In the genomic region with DNA sequence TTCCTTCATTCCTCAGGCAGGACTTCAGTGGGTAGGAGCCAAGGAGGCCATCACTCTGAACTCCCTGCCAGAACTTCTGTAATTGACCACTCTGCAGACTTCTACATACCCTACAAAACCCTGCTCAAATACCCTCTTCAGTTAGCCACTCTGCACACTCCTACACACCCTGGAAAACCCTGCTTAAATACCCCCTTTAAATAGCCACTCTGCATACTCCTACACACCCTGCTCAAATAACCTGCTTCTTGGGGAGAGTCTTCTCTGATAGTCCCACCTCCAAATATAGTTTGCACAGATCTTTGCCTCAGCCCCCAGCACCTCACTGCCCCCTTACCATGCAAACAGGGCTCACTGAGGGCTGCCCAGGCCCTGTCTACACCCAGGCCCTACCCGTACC, we compare ENCODE assay signal across 25 cellular contexts. TPM values are rescaled to one million over a fixed set of nuclear protein-coding genes. Genes with fewer than 3 reads are reported as not detected.
DNase-seq lines count a peak whose midpoint lies in the region; ATAC-seq and TF ChIP-seq lines count a peak whose summit lies in the region.
"Had no signal": no experiment of that assay in that cellular context is flagged by ENCODE, and none has a peak within 500 bp of the region (broad histone marks: within the 10 kb centered on the region; RNA-seq: fewer than 3 reads in every experiment).

No MANE protein-coding gene starts in this region.

- no peak overlapping the region for H3K27ac ChIP-seq in upper lobe of left lung
- H3K27ac ChIP-seq: cardiac muscle cell, colonic mucosa, tibial artery had no signal

- DNase-seq in activated naive CD4-positive, alpha-beta T cell treated with anti-CD3 and anti-CD28 coated beads, Interleukin-2, amount 10 ng/mL, durations not matched to agents 7 days and 5 days, result no peak
- no peak for DNase-seq in activated naive CD4-positive, alpha-beta T cell (lab: John Stamatoyannopoulos, UW)
- DNase-seq in activated B cell treated with CpG ODN at 0.5 μM for 24 hours, result no peak
- no peak for DNase-seq in ACHN
- no peak for DNase-seq in upper lobe of left lung
- DNase-seq: Caco-2; colonic mucosa; DMS53; effector CD8-positive, alpha-beta T cell; NCI-H1436; NCI-H2081 treated with DMSO at 0.1 percent for 48 hours; NCI-H226; NCI-H526 treated with DMSO at 0.1 percent for 48 hours; NK-92 treated with Interleukin-12 subunit alpha and Interleukin-12 subunit beta, amount 100 ng/mL, for 24 hours; small intestine; tibial artery had no signal

- no peak for TF ChIP-seq EP300 in upper lobe of left lung (IDR thresholded peaks at IDR 0.05)

- H3K4me3 Mint-ChIP-seq in activated naive CD4-positive, alpha-beta T cell treated with anti-CD3 and anti-CD28 coated beads, Interleukin-2, amount 10 ng/mL, durations not matched to agents 7 days and 5 days, result no peak overlapping the region
- no peak overlapping the region for H3K4me3 Mint-ChIP-seq in activated B cell treated with CpG ODN at 0.5 μM for 24 hours
- H3K4me3 Mint-ChIP-seq: activated CD4-positive, alpha-beta T cell treated with anti-CD3 and anti-CD28 coated beads for 36 hours; activated naive CD8-positive, alpha-beta T cell treated with anti-CD3 and anti-CD28 coated beads, Interleukin-2, amount 10 ng/mL, durations not matched to agents 7 days and 5 days had no signal

- no peaks in the 10 kb centered on the region for H3K27me3 ChIP-seq in upper lobe of left lung
- H3K27me3 ChIP-seq: cardiac muscle cell, colonic mucosa, tibial artery had no signal

- in situ Hi-C loops in ACHN (cut with HindIII; ENCODE audit: low pct_ligation_motif_present, low pct_unique_long_range_greater_than_20kb, low sequenced_read_pairs), result no loop called here

- peaks cover 0 to 3% (median 0%) of the 10 kb centered on the region in 4 donors for H3K4me1 ChIP-seq in upper lobe of left lung
- H3K4me1 ChIP-seq: Caco-2, colonic mucosa, HAP-1 had no signal

- POLR2A ChIA-PET in activated B cell treated with CpG ODN at 0.5 μM for 24 hours (lab: Charles Lee), result interaction anchor here (1.0 kb wide), 1 partner anchor 11 kb away, joined by 3 read pairs; no protein-coding TSS in a partner anchor

- no peaks in the 10 kb centered on the region for H3K9me3 Mint-ChIP-seq in activated naive CD4-positive, alpha-beta T cell treated with anti-CD3 and anti-CD28 coated beads, Interleukin-2, amount 10 ng/mL, durations not matched to agents 7 days and 5 days
- H3K9me3 Mint-ChIP-seq in activated B cell treated with CpG ODN at 0.5 μM for 24 hours, result no peaks in the 10 kb centered on the region
- H3K9me3 Mint-ChIP-seq: activated naive CD8-positive, alpha-beta T cell treated with anti-CD3 and anti-CD28 coated beads, Interleukin-2, amount 10 ng/mL, durations not matched to agents 7 days and 5 days had no signal

- CTCF ChIA-PET in activated naive CD4-positive, alpha-beta T cell treated with anti-CD3 and anti-CD28 coated beads, Interleukin-2, amount 10 ng/mL, durations not matched to agents 7 days and 5 days (lab: Charles Lee), result interaction anchor here (1.1 kb wide), 1 partner anchor 10 kb away, joined by 3 read pairs; no protein-coding TSS in a partner anchor
- CTCF ChIA-PET in activated B cell treated with CpG ODN at 0.5 μM for 24 hours (lab: Charles Lee), result no interaction called here

- no peak overlapping the region for H3K4me3 ChIP-seq in upper lobe of left lung
- H3K4me3 ChIP-seq: cardiac muscle cell, colonic mucosa, HAP-1, tibial artery had no signal

- no peaks in the 10 kb centered on the region for H3K27me3 Mint-ChIP-seq in activated naive CD4-positive, alpha-beta T cell treated with anti-CD3 and anti-CD28 coated beads, Interleukin-2, amount 10 ng/mL, durations not matched to agents 7 days and 5 days
- H3K27me3 Mint-ChIP-seq in activated B cell treated with CpG ODN at 0.5 μM for 24 hours, result no peaks in the 10 kb centered on the region
- H3K27me3 Mint-ChIP-seq: activated CD4-positive, alpha-beta T cell treated with anti-CD3 and anti-CD28 coated beads for 36 hours; activated naive CD8-positive, alpha-beta T cell treated with anti-CD3 and anti-CD28 coated beads, Interleukin-2, amount 10 ng/mL, durations not matched to agents 7 days and 5 days had no signal

- peak overlapping the region; percentile 29 for H3K27ac Mint-ChIP-seq in activated naive CD4-positive, alpha-beta T cell treated with anti-CD3 and anti-CD28 coated beads, Interleukin-2, amount 10 ng/mL, durations not matched to agents 7 days and 5 days
- H3K27ac Mint-ChIP-seq in activated B cell treated with CpG ODN at 0.5 μM for 24 hours, result peak overlapping the region; percentile 14
- H3K27ac Mint-ChIP-seq: activated CD4-positive, alpha-beta T cell treated with anti-CD3 and anti-CD28 coated beads for 36 hours; activated naive CD8-positive, alpha-beta T cell treated with anti-CD3 and anti-CD28 coated beads, Interleukin-2, amount 10 ng/mL, durations not matched to agents 7 days and 5 days had no signal

- no peak for TF ChIP-seq POLR2A in upper lobe of left lung (IDR thresholded peaks at IDR 0.05)

- WGBS in upper lobe of left lung, 2 donors, result 100% methylated on average over 1 of the region's 1 CpG

- H3K36me3 ChIP-seq in upper lobe of left lung, result no peaks in the 10 kb centered on the region
- H3K36me3 ChIP-seq: cardiac muscle cell, colonic mucosa, HAP-1, tibial artery had no signal

- intact Hi-C loops in activated B cell treated with CpG ODN at 0.5 μM for 24 hours (cut with micrococcal nuclease), result no loop called here

- ATAC-seq in activated B cell treated with CpG ODN at 0.5 μM for 24 hours (ENCODE audit: low read depth) (no peak), esophagus mucosa (peak; percentile 19), HG02938 (IDR thresholded peaks at IDR 0.05; ENCODE audit: unreplicated experiment) (no peak), upper lobe of left lung (ENCODE audit: low FRiP score in 2 of 2) (no peak)
- ATAC-seq: activated CD4-positive, alpha-beta T cell treated with anti-CD3 and anti-CD28 coated beads for 36 hours; HepG2 had no signal

- H3K9me3 ChIP-seq in upper lobe of left lung, result no peaks in the 10 kb centered on the region
- H3K9me3 ChIP-seq: Caco-2, colonic mucosa, HAP-1, tibial artery had no signal

- peaks cover 57% of the 10 kb centered on the region for H3K36me3 Mint-ChIP-seq in activated naive CD4-positive, alpha-beta T cell treated with anti-CD3 and anti-CD28 coated beads, Interleukin-2, amount 10 ng/mL, durations not matched to agents 7 days and 5 days
- peaks cover 57% of the 10 kb centered on the region for H3K36me3 Mint-ChIP-seq in activated B cell treated with CpG ODN at 0.5 μM for 24 hours (ENCODE audit: low read depth)

- TF ChIP-seq CTCF in activated B cell treated with CpG ODN at 0.5 μM for 24 hours (IDR thresholded peaks at IDR 0.05) (no peak), upper lobe of left lung (IDR thresholded peaks at IDR 0.05) (no peak)

- peaks cover 34% of the 10 kb centered on the region for H3K4me1 Mint-ChIP-seq in activated naive CD4-positive, alpha-beta T cell treated with anti-CD3 and anti-CD28 coated beads, Interleukin-2, amount 10 ng/mL, durations not matched to agents 7 days and 5 days
- H3K4me1 Mint-ChIP-seq in activated B cell treated with CpG ODN at 0.5 μM for 24 hours, result peaks cover 5% of the 10 kb centered on the region

RNA-seq across cellular contexts. Expression of a gene that starts 18.6 kb away (rescaled TPM):
- total RNA-seq in activated B cell treated with CpG ODN at 0.5 μM for 24 hours (13.7 and 15.6 TPM in 2 replicates), esophagus mucosa (19.9 TPM), upper lobe of left lung (10 to 100 TPM; 34.7 to 92.3 (median 41.7) TPM)

RNA-seq across cellular contexts. Expression of a gene that starts 18.9 kb away (rescaled TPM):
- total RNA-seq in activated B cell treated with CpG ODN at 0.5 μM for 24 hours, result 9.1 and 12.9 TPM in 2 replicates
- total RNA-seq in esophagus mucosa, result 0.96 TPM
- total RNA-seq in upper lobe of left lung, result 10 to 100 TPM in 1 of 6 donors, 1 to 10 TPM in 5; 3.9 to 17.8 (median 5.2) TPM
- total RNA-seq: astrocyte, cardiac muscle cell, LHCN-M2 had no signal

RNA-seq across cellular contexts. Expression of a gene that starts 56.7 kb away (rescaled TPM):
- total RNA-seq in activated B cell treated with CpG ODN at 0.5 μM for 24 hours (10.2 and 11.0 TPM in 2 replicates), esophagus mucosa (16.9 TPM), upper lobe of left lung (10 to 100 TPM; 35.6 to 83.9 (median 56.8) TPM)
